In the genomic region with DNA sequence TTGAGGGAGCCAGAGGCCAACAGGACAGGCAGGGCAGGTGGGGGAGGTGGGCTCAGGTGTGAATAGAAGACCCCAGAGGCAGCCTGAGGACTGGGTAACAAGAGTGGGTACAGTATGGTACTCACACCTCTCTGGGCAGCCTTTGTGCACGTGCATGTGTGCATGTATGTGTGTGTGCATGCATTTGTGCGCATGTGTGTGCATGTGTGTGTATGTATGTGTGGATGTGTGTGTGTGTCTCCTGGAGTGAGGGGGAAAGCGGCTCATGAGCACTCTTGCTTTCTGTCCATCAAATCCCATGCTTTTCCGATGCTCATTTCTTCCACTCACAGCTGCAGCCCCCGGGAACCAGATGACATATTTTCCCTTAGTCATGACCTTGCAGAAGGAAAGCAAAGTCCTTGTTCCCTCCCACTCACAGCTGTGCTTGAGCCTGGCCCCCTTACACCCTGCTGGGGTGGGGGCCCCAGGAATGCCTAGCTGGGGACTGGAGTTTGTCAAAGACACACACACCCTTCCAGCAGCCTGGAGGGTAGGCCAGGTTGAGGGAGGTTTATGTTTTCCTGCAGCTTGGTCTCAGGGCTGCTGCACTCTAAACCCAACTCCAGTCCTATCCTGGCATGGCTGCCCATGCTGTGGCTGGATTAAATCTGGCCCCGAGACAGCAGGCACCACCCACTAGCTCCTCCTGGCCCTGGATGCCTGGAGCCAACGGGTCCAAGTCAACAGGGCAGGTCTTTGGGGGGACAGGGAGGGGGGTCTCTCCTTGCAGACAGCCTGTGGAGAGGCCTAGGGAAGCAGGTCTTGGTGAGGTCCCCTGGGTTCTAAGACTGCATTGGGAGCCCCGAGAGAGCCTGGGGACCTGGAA, we compare ENCODE assay signal across 17 cellular contexts. TPM values are rescaled to one million over a fixed set of nuclear protein-coding genes. Genes with fewer than 3 reads are reported as not detected.
A peak's percentile ranks its signal among the peaks of the same experiment; 100 is the strongest.
DNase-seq lines count a peak whose midpoint lies in the region; ATAC-seq and TF ChIP-seq lines count a peak whose summit lies in the region.
"Had no signal": no experiment of that assay in that cellular context is flagged by ENCODE, and none has a peak within 500 bp of the region (broad histone marks: within the 10 kb centered on the region; RNA-seq: fewer than 3 reads in every experiment).

No MANE protein-coding gene starts in this region.

- H3K79me2 ChIP-seq in osteoblast (ENCODE audit: insufficient read depth, low read length): no peaks in the 10 kb centered on the region

- no peak overlapping the region for H2AFZ ChIP-seq in osteoblast (ENCODE audit: low read length)

- H3K9me3 ChIP-seq in HEK293 (ENCODE audit: control insufficient read depth, insufficient read depth, low read depth, low read length) (no peaks in the 10 kb centered on the region), osteoblast (ENCODE audit: low read depth, low read length) (no peaks in the 10 kb centered on the region)
- H3K9me3 ChIP-seq: SJSA1 had no signal

- POLR2A ChIA-PET in HEK293 (lab: Yijun Ruan, JAX): no interaction called here

- peaks cover 58% of the 10 kb centered on the region for H3K27me3 ChIP-seq in osteoblast (ENCODE audit: insufficient read depth, low read length)

- CTCF ChIA-PET in HEK293 (lab: Yijun Ruan, JAX): interaction anchor here (0.7 kb wide), 1 partner anchor 37 kb away, joined by 3 read pairs; no protein-coding TSS in a partner anchor

- DNase-seq in NCI-H2171 (lab: John Stamatoyannopoulos, UW) (peak; percentile 54), fibroblast of villous mesenchyme (ENCODE audit: low read depth) (peak; percentile 16), osteoblast (ENCODE audit: insufficient read length, low spot score, missing footprints) (peak; percentile 23), NCI-H2081 treated with DMSO at 0.1 percent for 48 hours (lab: John Stamatoyannopoulos, UW) (no peak), mesenteric fat pad (ENCODE audit: low spot score) (no peak)
- DNase-seq: CD4-positive, CD25-positive, alpha-beta regulatory T cell; H9; Kasumi-1; MM.1S; NCI-H774; PC-3 had no signal

- TF ChIP-seq CTCF in HEK293 (tag by site-specific recombination; IDR thresholded peaks at IDR 0.05) (no peak), fibroblast of villous mesenchyme (IDR thresholded peaks at IDR 0.05; ENCODE audit: insufficient read depth, low read depth, low read length) (no peak), osteoblast (IDR thresholded peaks at IDR 0.05; ENCODE audit: extremely low read depth, low read depth, low read length) (no peak)

- no peak for ATAC-seq in HG02678 (IDR thresholded peaks at IDR 0.05; ENCODE audit: unreplicated experiment)
- ATAC-seq: PC-3 had no signal

- H3K27ac ChIP-seq in HEK293 (ENCODE audit: extremely low read depth, low read depth, low read length) (no peak overlapping the region), osteoblast (ENCODE audit: low read depth, low read length) (no peak overlapping the region)
- H3K27ac ChIP-seq: RWPE1, SJSA1 had no signal

- no peaks in the 10 kb centered on the region for H3K36me3 ChIP-seq in HEK293 (ENCODE audit: control insufficient read depth in 2 of 2, insufficient read depth in 1 of 2, low read length in 2 of 2)
- no peaks in the 10 kb centered on the region for H3K36me3 ChIP-seq in osteoblast (ENCODE audit: insufficient read depth, low read length)
- H3K36me3 ChIP-seq: SJSA1 had no signal

- H3K4me2 ChIP-seq in osteoblast (ENCODE audit: insufficient read depth, low read length): no peak overlapping the region

- no peaks in the 10 kb centered on the region for H4K20me1 ChIP-seq in osteoblast (ENCODE audit: insufficient read depth, low read length)

- H3K4me1 ChIP-seq in HEK293 (ENCODE audit: control insufficient read depth, insufficient read depth, low read length) (no peaks in the 10 kb centered on the region), osteoblast (ENCODE audit: insufficient read depth, low read length) (peaks cover under 1% of the 10 kb centered on the region)
- H3K4me1 ChIP-seq: SJSA1 had no signal

- H3K4me3 ChIP-seq in HEK293 (ENCODE audit: low read depth, low read length): no peak overlapping the region
- no peak overlapping the region for H3K4me3 ChIP-seq in fibroblast of villous mesenchyme (ENCODE audit: low read depth, low read length)
- H3K4me3 ChIP-seq in osteoblast (ENCODE audit: insufficient read depth, low read length): no peak overlapping the region
- H3K4me3 ChIP-seq: SJSA1 had no signal

TF ChIP-seq in HEK293, 187 proteins besides CTCF, POLR2A, EP300 and RAD21:
- no peak for TF ChIP-seq ZNF626 (tag by site-specific recombination; IDR thresholded peaks at IDR 0.05)
- TF ChIP-seq ZIC2 (tag by site-specific recombination; IDR thresholded peaks at IDR 0.05): peak; percentile 88
- TF ChIP-seq, protein P1, sequence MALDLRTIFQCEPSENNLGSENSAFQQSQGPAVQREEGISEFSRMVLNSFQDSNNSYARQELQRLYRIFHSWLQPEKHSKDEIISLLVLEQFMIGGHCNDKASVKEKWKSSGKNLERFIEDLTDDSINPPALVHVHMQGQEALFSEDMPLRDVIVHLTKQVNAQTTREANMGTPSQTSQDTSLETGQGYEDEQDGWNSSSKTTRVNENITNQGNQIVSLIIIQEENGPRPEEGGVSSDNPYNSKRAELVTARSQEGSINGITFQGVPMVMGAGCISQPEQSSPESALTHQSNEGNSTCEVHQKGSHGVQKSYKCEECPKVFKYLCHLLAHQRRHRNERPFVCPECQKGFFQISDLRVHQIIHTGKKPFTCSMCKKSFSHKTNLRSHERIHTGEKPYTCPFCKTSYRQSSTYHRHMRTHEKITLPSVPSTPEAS (tag by site-specific recombination; IDR thresholded peaks at IDR 0.05): peak; percentile 91
- TF ChIP-seq YY2 (tag by site-specific recombination; IDR thresholded peaks at IDR 0.05): no peak
- TF ChIP-seq EGR2 (tag by site-specific recombination; IDR thresholded peaks at IDR 0.05; ENCODE audit: low read depth): peak; percentile 25; the same call in 1 of the 2 replicates
- peak; percentile 76 for TF ChIP-seq ZFHX2 (tag by site-specific recombination; conservative IDR thresholded peaks at IDR 0.05)
- TF ChIP-seq MEIS1 (CRISPR knock-in tag; IDR thresholded peaks at IDR 0.05; ENCODE audit: borderline replicate concordance): no peak
- TF ChIP-seq, protein P2, sequence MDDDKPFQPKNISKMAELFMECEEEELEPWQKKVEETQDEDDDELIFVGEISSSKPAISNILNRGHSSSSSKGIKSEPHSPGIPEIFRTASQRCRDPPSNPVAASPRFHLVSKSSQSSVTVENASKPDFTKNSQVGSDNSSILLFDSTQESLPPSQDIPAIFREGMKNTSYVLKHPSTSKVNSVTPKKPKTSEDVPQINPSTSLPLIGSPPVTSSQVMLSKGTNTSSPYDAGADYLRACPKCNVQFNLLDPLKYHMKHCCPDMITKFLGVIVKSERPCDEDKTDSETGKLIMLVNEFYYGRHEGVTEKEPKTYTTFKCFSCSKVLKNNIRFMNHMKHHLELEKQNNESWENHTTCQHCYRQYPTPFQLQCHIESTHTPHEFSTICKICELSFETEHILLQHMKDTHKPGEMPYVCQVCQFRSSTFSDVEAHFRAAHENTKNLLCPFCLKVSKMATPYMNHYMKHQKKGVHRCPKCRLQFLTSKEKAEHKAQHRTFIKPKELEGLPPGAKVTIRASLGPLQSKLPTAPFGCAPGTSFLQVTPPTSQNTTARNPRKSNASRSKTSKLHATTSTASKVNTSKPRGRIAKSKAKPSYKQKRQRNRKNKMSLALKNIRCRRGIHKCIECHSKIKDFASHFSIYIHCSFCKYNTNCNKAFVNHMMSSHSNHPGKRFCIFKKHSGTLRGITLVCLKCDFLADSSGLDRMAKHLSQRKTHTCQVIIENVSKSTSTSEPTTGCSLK (tag by site-specific recombination; IDR thresholded peaks at IDR 0.05): no peak
TF ChIP-seq in HEK293: peak in this region for 4.

RNA-seq across cellular contexts. Expression of a gene that starts 22.6 kb away (rescaled TPM):
- 0.86 and 1.9 TPM in 2 replicates for total RNA-seq in fibroblast of villous mesenchyme
- total RNA-seq in osteoblast: 0.29 TPM in 1 of 2 replicates, not detected in the other
- not detected for total RNA-seq in mesenteric fat pad
- total RNA-seq: B cell; CD4-positive, CD25-positive, alpha-beta regulatory T cell; HT1080; SJSA1 had no signal

RNA-seq across cellular contexts. Expression of a gene that starts 56.1 kb away (rescaled TPM):
- total RNA-seq in fibroblast of villous mesenchyme (52.7 and 64.4 TPM in 2 replicates), osteoblast (under 0.01 and 0.36 TPM in 2 replicates), mesenteric fat pad (not detected)
- total RNA-seq: B cell; CD4-positive, CD25-positive, alpha-beta regulatory T cell; HT1080 had no signal

Comparison
In these comparisons a context has a peak if more than half of its experiments do, and no peak if none do; other contexts are left out.
1. DNase-seq: peak in NCI-H2171 (single experiment), fibroblast of villous mesenchyme (single experiment) and osteoblast (single experiment); none in NCI-H2081 treated with DMSO at 0.1 percent for 48 hours (single experiment) and mesenteric fat pad (single experiment).
2. RNA of a gene that starts 56.1 kb away (total RNA-seq): 52.7 to 64.4 TPM in fibroblast of villous mesenchyme; under 0.01 to 0.36 TPM in osteoblast and not detected in mesenteric fat pad (single experiment); every median in the first group is over 10 times any median in the second.